In the genomic region with DNA sequence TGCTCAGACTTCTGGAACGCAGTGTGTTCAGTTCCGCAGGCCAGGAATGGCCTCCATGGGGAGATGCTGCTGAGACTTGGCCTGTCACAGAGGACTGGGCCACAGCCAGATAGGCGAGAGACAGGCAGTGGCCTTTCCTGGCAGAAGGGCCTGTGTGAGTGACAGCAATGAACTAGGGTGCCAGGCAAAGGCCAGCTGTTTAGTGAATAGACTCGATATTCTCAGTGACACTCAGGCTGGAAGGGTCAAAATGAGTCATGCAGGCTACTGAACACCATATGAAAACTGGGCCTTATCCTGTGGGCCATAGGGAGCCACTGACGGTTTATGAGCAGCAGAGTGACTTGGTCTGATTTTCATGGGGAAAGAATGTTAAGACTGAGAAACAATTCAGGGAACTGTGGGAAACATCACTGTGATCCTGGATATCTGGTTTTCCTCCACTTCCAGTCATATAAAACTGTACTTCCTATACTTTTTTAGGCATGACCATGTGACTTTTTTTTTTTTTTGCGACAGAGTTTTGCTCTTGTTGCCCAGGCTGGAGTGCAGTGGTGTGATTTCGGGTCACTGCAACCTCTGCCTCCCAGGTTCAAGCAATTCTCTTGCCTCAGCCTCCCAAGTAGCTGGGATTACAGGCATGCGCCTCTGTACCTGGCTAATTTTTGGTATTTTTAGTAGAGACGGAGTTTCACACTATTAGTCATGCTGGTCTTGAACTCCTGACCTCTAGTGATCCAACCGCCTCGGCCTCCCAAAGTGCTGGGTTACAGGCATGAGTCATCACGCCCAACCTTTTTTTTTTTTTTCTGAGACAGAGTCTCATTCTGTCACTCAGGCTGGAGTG, we compare ENCODE assay signal across 1 cellular context.
A peak's percentile ranks its signal among the peaks of the same experiment; 100 is the strongest.
TF ChIP-seq lines count a peak whose summit lies in the region.

No MANE protein-coding gene starts in this region.

TF ChIP-seq in K562, 482 proteins besides CTCF, POLR2A, EP300 and RAD21 (continued from another document and continues in another):
- TF ChIP-seq, protein P1, sequence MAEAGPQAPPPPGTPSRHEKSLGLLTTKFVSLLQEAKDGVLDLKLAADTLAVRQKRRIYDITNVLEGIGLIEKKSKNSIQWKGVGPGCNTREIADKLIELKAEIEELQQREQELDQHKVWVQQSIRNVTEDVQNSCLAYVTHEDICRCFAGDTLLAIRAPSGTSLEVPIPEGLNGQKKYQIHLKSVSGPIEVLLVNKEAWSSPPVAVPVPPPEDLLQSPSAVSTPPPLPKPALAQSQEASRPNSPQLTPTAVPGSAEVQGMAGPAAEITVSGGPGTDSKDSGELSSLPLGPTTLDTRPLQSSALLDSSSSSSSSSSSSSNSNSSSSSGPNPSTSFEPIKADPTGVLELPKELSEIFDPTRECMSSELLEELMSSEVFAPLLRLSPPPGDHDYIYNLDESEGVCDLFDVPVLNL (CRISPR knock-in tag; IDR thresholded peaks at IDR 0.05; ENCODE audit: low read depth), result no peak
- no peak for TF ChIP-seq HDGF (IDR thresholded peaks at IDR 0.05)
- TF ChIP-seq ZNF583 (CRISPR knock-in tag; IDR thresholded peaks at IDR 0.05), result no peak
- TF ChIP-seq PRPF4 (IDR thresholded peaks at IDR 0.05; ENCODE audit: insufficient read depth, low read depth, low read length, poor library complexity, severe bottlenecking), result no peak
- TF ChIP-seq GATAD2A (IDR thresholded peaks at IDR 0.05), result no peak
- TF ChIP-seq ZNF133 (CRISPR knock-in tag; IDR thresholded peaks at IDR 0.05), result no peak
- TF ChIP-seq ZNF384 (IDR thresholded peaks at IDR 0.05; ENCODE audit: low read depth, low read length), result peak; percentile 94
- TF ChIP-seq, protein P2, sequence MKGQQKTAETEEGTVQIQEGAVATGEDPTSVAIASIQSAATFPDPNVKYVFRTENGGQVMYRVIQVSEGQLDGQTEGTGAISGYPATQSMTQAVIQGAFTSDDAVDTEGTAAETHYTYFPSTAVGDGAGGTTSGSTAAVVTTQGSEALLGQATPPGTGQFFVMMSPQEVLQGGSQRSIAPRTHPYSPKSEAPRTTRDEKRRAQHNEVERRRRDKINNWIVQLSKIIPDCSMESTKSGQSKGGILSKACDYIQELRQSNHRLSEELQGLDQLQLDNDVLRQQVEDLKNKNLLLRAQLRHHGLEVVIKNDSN (CRISPR knock-in tag; IDR thresholded peaks at IDR 0.05), result no peak
- no peak for TF ChIP-seq DNMT1 (IDR thresholded peaks at IDR 0.05)
- no peak for TF ChIP-seq ZKSCAN3 (CRISPR knock-in tag; IDR thresholded peaks at IDR 0.05)
- TF ChIP-seq SNIP1 (IDR thresholded peaks at IDR 0.05; ENCODE audit: low read depth), result no peak
- no peak for TF ChIP-seq SPI1 (IDR thresholded peaks at IDR 0.05; ENCODE audit: borderline replicate concordance, low read depth, low read length)
- no peak for TF ChIP-seq GTF2F1 (IDR thresholded peaks at IDR 0.05; ENCODE audit: low read depth, low read length)
- no peak for TF ChIP-seq RBM22 (IDR thresholded peaks at IDR 0.05; ENCODE audit: low read depth, low read length, poor library complexity, severe bottlenecking)
- TF ChIP-seq, protein P3, sequence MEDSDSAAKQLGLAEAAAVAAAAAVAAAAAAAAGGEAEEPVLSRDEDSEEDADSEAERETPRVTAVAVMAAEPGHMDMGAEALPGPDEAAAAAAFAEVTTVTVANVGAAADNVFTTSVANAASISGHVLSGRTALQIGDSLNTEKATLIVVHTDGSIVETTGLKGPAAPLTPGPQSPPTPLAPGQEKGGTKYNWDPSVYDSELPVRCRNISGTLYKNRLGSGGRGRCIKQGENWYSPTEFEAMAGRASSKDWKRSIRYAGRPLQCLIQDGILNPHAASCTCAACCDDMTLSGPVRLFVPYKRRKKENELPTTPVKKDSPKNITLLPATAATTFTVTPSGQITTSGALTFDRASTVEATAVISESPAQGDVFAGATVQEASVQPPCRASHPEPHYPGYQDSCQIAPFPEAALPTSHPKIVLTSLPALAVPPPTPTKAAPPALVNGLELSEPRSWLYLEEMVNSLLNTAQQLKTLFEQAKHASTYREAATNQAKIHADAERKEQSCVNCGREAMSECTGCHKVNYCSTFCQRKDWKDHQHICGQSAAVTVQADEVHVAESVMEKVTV (CRISPR knock-in tag; IDR thresholded peaks at IDR 0.05), result no peak
- no peak for TF ChIP-seq BRD4 (IDR thresholded peaks at IDR 0.05)
- TF ChIP-seq, protein P4, sequence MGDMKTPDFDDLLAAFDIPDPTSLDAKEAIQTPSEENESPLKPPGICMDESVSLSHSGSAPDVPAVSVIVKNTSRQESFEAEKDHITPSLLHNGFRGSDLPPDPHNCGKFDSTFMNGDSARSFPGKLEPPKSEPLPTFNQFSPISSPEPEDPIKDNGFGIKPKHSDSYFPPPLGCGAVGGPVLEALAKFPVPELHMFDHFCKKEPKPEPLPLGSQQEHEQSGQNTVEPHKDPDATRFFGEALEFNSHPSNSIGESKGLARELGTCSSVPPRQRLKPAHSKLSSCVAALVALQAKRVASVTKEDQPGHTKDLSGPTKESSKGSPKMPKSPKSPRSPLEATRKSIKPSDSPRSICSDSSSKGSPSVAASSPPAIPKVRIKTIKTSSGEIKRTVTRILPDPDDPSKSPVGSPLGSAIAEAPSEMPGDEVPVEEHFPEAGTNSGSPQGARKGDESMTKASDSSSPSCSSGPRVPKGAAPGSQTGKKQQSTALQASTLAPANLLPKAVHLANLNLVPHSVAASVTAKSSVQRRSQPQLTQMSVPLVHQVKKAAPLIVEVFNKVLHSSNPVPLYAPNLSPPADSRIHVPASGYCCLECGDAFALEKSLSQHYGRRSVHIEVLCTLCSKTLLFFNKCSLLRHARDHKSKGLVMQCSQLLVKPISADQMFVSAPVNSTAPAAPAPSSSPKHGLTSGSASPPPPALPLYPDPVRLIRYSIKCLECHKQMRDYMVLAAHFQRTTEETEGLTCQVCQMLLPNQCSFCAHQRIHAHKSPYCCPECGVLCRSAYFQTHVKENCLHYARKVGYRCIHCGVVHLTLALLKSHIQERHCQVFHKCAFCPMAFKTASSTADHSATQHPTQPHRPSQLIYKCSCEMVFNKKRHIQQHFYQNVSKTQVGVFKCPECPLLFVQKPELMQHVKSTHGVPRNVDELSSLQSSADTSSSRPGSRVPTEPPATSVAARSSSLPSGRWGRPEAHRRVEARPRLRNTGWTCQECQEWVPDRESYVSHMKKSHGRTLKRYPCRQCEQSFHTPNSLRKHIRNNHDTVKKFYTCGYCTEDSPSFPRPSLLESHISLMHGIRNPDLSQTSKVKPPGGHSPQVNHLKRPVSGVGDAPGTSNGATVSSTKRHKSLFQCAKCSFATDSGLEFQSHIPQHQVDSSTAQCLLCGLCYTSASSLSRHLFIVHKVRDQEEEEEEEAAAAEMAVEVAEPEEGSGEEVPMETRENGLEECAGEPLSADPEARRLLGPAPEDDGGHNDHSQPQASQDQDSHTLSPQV (IDR thresholded peaks at IDR 0.05), result peak; percentile 55; the same call in 1 of the 2 replicates
- no peak for TF ChIP-seq POLR3G (IDR thresholded peaks at IDR 0.05; ENCODE audit: extremely low read depth, insufficient read length, insufficient replicate concordance)
- TF ChIP-seq, protein P5, sequence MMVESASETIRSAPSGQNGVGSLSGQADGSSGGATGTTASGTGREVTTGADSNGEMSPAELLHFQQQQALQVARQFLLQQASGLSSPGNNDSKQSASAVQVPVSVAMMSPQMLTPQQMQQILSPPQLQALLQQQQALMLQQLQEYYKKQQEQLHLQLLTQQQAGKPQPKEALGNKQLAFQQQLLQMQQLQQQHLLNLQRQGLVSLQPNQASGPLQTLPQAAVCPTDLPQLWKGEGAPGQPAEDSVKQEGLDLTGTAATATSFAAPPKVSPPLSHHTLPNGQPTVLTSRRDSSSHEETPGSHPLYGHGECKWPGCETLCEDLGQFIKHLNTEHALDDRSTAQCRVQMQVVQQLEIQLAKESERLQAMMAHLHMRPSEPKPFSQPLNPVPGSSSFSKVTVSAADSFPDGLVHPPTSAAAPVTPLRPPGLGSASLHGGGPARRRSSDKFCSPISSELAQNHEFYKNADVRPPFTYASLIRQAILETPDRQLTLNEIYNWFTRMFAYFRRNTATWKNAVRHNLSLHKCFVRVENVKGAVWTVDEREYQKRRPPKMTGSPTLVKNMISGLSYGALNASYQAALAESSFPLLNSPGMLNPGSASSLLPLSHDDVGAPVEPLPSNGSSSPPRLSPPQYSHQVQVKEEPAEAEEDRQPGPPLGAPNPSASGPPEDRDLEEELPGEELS (CRISPR knock-in tag; IDR thresholded peaks at IDR 0.05; ENCODE audit: borderline replicate concordance), result no peak
- TF ChIP-seq, protein P6, sequence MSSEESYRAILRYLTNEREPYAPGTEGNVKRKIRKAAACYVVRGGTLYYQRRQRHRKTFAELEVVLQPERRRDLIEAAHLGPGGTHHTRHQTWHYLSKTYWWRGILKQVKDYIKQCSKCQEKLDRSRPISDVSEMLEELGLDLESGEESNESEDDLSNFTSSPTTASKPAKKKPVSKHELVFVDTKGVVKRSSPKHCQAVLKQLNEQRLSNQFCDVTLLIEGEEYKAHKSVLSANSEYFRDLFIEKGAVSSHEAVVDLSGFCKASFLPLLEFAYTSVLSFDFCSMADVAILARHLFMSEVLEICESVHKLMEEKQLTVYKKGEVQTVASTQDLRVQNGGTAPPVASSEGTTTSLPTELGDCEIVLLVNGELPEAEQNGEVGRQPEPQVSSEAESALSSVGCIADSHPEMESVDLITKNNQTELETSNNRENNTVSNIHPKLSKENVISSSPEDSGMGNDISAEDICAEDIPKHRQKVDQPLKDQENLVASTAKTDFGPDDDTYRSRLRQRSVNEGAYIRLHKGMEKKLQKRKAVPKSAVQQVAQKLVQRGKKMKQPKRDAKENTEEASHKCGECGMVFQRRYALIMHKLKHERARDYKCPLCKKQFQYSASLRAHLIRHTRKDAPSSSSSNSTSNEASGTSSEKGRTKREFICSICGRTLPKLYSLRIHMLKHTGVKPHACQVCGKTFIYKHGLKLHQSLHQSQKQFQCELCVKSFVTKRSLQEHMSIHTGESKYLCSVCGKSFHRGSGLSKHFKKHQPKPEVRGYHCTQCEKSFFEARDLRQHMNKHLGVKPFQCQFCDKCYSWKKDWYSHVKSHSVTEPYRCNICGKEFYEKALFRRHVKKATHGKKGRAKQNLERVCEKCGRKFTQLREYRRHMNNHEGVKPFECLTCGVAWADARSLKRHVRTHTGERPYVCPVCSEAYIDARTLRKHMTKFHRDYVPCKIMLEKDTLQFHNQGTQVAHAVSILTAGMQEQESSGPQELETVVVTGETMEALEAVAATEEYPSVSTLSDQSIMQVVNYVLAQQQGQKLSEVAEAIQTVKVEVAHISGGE (CRISPR knock-in tag; IDR thresholded peaks at IDR 0.05), result peak in 1 of 3 experiments; percentile 19; a peak in 1 of 6 replicates
- TF ChIP-seq ZNF232 (CRISPR knock-in tag; IDR thresholded peaks at IDR 0.05), result no peak
- TF ChIP-seq CXXC5 (CRISPR knock-in tag; IDR thresholded peaks at IDR 0.05), result peak; percentile 40; the same call in 1 of the 2 replicates
- TF ChIP-seq ETV1 (tag; conservative IDR thresholded peaks at IDR 0.05; ENCODE audit: low read depth), result no peak
- no peak for TF ChIP-seq ZNF212 (CRISPR knock-in tag; IDR thresholded peaks at IDR 0.05)
- TF ChIP-seq HNRNPL (IDR thresholded peaks at IDR 0.05; ENCODE audit: low read depth, low read length), result no peak
- no peak for TF ChIP-seq CBX2 (IDR thresholded peaks at IDR 0.05; ENCODE audit: insufficient read depth, low read length, poor library complexity, severe bottlenecking)
- TF ChIP-seq CCNT2 (IDR thresholded peaks at IDR 0.05; ENCODE audit: borderline replicate concordance, extremely low read depth, insufficient read length, low read depth, low read length), result no peak
- TF ChIP-seq, protein P7, sequence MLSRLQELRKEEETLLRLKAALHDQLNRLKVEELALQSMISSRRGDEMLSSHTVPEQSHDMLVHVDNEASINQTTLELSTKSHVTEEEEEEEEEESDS (CRISPR knock-in tag; IDR thresholded peaks at IDR 0.05), result no peak
